Comparison of ENCODE assay signal across 10 cellular contexts in genomic region chr7:90347759-90348158, GRCh38. TPM values are rescaled to one million over a fixed set of nuclear protein-coding genes. Genes with fewer than 3 reads are reported as not detected.
DNase-seq lines count a peak whose midpoint lies in the region; ATAC-seq and TF ChIP-seq lines count a peak whose summit lies in the region.
"Had no signal": no experiment of that assay in that cellular context is flagged by ENCODE, and none has a peak within 500 bp of the region (broad histone marks: within the 10 kb centered on the region; RNA-seq: fewer than 3 reads in every experiment).

No MANE protein-coding gene starts in this region.

- H3K9me2 ChIP-seq in PC-9 (ENCODE audit: insufficient read depth): no peaks in the 10 kb centered on the region

- H2AFZ ChIP-seq in PC-9: no peak overlapping the region

- peak overlapping the region; percentile 88 for H3K4me2 ChIP-seq in PC-9

- peaks cover 3% of the 10 kb centered on the region for H3K9me3 Mint-ChIP-seq in activated CD4-positive, alpha-beta T cell treated with anti-CD3 and anti-CD28 coated beads, Interleukin-2, amount 10 ng/mL, durations not matched to agents 24 days and 14 days
- H3K9me3 Mint-ChIP-seq in stimulated activated effector memory CD8-positive, alpha-beta T cell treated with anti-CD3 and anti-CD28 coated beads, Interleukin-12 subunit alpha, Interleukin-12 subunit beta, amount 100 ng/mL, for 72 hours: peaks cover 3% of the 10 kb centered on the region

- H3K27me3 Mint-ChIP-seq in activated CD4-positive, alpha-beta T cell treated with anti-CD3 and anti-CD28 coated beads, Interleukin-2, amount 10 ng/mL, durations not matched to agents 24 days and 14 days: peaks cover 2% of the 10 kb centered on the region

- H3K27ac Mint-ChIP-seq in activated CD4-positive, alpha-beta T cell treated with anti-CD3 and anti-CD28 coated beads, Interleukin-2, amount 10 ng/mL, durations not matched to agents 24 days and 14 days: peak overlapping the region; percentile 99
- peak overlapping the region; percentile 98 for H3K27ac Mint-ChIP-seq in stimulated activated effector memory CD8-positive, alpha-beta T cell treated with anti-CD3 and anti-CD28 coated beads, Interleukin-12 subunit alpha, Interleukin-12 subunit beta, amount 100 ng/mL, for 72 hours

- peak overlapping the region; percentile 94 for H3K4me3 ChIP-seq in PC-9
- H3K4me3 ChIP-seq in fibroblast of pulmonary artery (replicated peaks; ENCODE audit: low read depth, low read length): peak overlapping the region; percentile 99

- TF ChIP-seq CTCF in PC-9 (conservative IDR thresholded peaks at IDR 0.05) (no peak), fibroblast of pulmonary artery (IDR thresholded peaks at IDR 0.05; ENCODE audit: low read length, missing control alignments) (no peak)

- no peak for DNase-seq in activated CD4-positive, alpha-beta T cell treated with anti-CD3 and anti-CD28 coated beads, Interleukin-2, amount 10 ng/mL, durations not matched to agents 24 days and 14 days
- no peak for DNase-seq in activated CD4-positive, alpha-beta T cell treated with anti-CD3 and anti-CD28 coated beads for 1 hour
- no peak for DNase-seq in PC-9
- DNase-seq in fibroblast of pulmonary artery (ENCODE audit: low read depth): no peak
- no peak for DNase-seq in stimulated activated effector memory CD8-positive, alpha-beta T cell treated with anti-CD3 and anti-CD28 coated beads, Interleukin-12 subunit alpha, Interleukin-12 subunit beta, amount 100 ng/mL, for 72 hours (ENCODE audit: low spot score in 2 of 2)
- no peak for DNase-seq in stimulated activated naive CD4-positive, alpha-beta T cell (lab: John Stamatoyannopoulos, UW)
- DNase-seq in AG20443 (ENCODE audit: low spot score): no peak
- DNase-seq: NCI-H524, right cardiac atrium had no signal

- POLR2A ChIA-PET in PC-9 (lab: Charles Lee; ENCODE audit: unreplicated experiment): no interaction called here

- H3K36me3 ChIP-seq in PC-9 (ENCODE audit: low read depth): peaks cover 5% of the 10 kb centered on the region

- H3K27me3 ChIP-seq in PC-9 (ENCODE audit: insufficient read depth, low read depth): no peaks in the 10 kb centered on the region

- H3F3A ChIP-seq in PC-9 (ENCODE audit: insufficient read depth, low read depth): peaks cover 3% of the 10 kb centered on the region; the same call in 1 of the 2 replicates

- no TSS peak for BruUV-seq in PC-9 (replicated peaks; lab: Mats Ljungman, UMichigan)

- H3K4me1 ChIP-seq in PC-9 (replicated peaks; ENCODE audit: insufficient read depth): 0 out of 2 replicates have a peak, but pooled peaks cover 13% of the 10 kb centered on the region

- peak overlapping the region; percentile 97 for H3K4me3 Mint-ChIP-seq in activated CD4-positive, alpha-beta T cell treated with anti-CD3 and anti-CD28 coated beads, Interleukin-2, amount 10 ng/mL, durations not matched to agents 24 days and 14 days
- peak overlapping the region; percentile 89 for H3K4me3 Mint-ChIP-seq in stimulated activated effector memory CD8-positive, alpha-beta T cell treated with anti-CD3 and anti-CD28 coated beads, Interleukin-12 subunit alpha, Interleukin-12 subunit beta, amount 100 ng/mL, for 72 hours

- CTCF ChIA-PET in PC-9 (lab: Charles Lee): no interaction called here

- H3K79me2 ChIP-seq in PC-9 (ENCODE audit: low read depth): peaks cover 47% of the 10 kb centered on the region

- no peak overlapping the region for H3K27ac ChIP-seq in PC-9

- no peaks in the 10 kb centered on the region; the same call in 1 of the 2 replicates for H4K20me1 ChIP-seq in PC-9 (ENCODE audit: insufficient read depth)

- no peak for ATAC-seq in stimulated activated effector memory CD8-positive, alpha-beta T cell treated with anti-CD3 and anti-CD28 coated beads, Interleukin-12 subunit alpha, Interleukin-12 subunit beta, amount 100 ng/mL, for 72 hours
- ATAC-seq in HG03025 (IDR thresholded peaks at IDR 0.05; ENCODE audit: low FRiP score, unreplicated experiment): no peak
- ATAC-seq: right cardiac atrium had no signal

- H3K9me3 ChIP-seq in PC-9 (ENCODE audit: insufficient read depth, low read depth): no peaks in the 10 kb centered on the region

- intact Hi-C loops in activated CD4-positive, alpha-beta T cell treated with anti-CD3 and anti-CD28 coated beads, Interleukin-2, amount 10 ng/mL, durations not matched to agents 24 days and 14 days (cut with micrococcal nuclease): loop anchor here (2.0 kb wide), 1 partner anchor 77 kb away; no protein-coding TSS in a partner anchor
- intact Hi-C loops in PC-9 (cut with micrococcal nuclease; ENCODE audit: unreplicated experiment): loop anchor here (5.0 kb wide), 1 partner anchor 35 kb away; no protein-coding TSS in a partner anchor

- peaks cover 34% of the 10 kb centered on the region for H3K4me1 Mint-ChIP-seq in activated CD4-positive, alpha-beta T cell treated with anti-CD3 and anti-CD28 coated beads, Interleukin-2, amount 10 ng/mL, durations not matched to agents 24 days and 14 days
- peaks cover 36% of the 10 kb centered on the region for H3K4me1 Mint-ChIP-seq in stimulated activated effector memory CD8-positive, alpha-beta T cell treated with anti-CD3 and anti-CD28 coated beads, Interleukin-12 subunit alpha, Interleukin-12 subunit beta, amount 100 ng/mL, for 72 hours

- H3K36me3 Mint-ChIP-seq in activated CD4-positive, alpha-beta T cell treated with anti-CD3 and anti-CD28 coated beads, Interleukin-2, amount 10 ng/mL, durations not matched to agents 24 days and 14 days (ENCODE audit: low read depth): peaks cover 28% of the 10 kb centered on the region
- peaks cover 19% of the 10 kb centered on the region for H3K36me3 Mint-ChIP-seq in stimulated activated effector memory CD8-positive, alpha-beta T cell treated with anti-CD3 and anti-CD28 coated beads, Interleukin-12 subunit alpha, Interleukin-12 subunit beta, amount 100 ng/mL, for 72 hours

RNA-seq across cellular contexts. Expression of gene GTPBP10, which starts 1.2 kb away (rescaled TPM):
- total RNA-seq in activated CD4-positive, alpha-beta T cell treated with anti-CD3 and anti-CD28 coated beads, Interleukin-2, amount 10 ng/mL, durations not matched to agents 24 days and 14 days: 37.1 and 37.7 TPM in 2 replicates
- 29.3 and 36.7 TPM in 2 replicates for total RNA-seq in PC-9 (2021)

RNA-seq across cellular contexts. Expression of gene FAM237B, which starts 26.7 kb away (rescaled TPM):
- not detected in 2 replicates for total RNA-seq in activated CD4-positive, alpha-beta T cell treated with anti-CD3 and anti-CD28 coated beads, Interleukin-2, amount 10 ng/mL, durations not matched to agents 24 days and 14 days
- not detected in 2 replicates for total RNA-seq in PC-9 (2021)
- total RNA-seq: right cardiac atrium had no signal

RNA-seq across cellular contexts. Expression of gene CLDN12, which starts 55.5 kb away (rescaled TPM):
- total RNA-seq in activated CD4-positive, alpha-beta T cell treated with anti-CD3 and anti-CD28 coated beads, Interleukin-2, amount 10 ng/mL, durations not matched to agents 24 days and 14 days: 3.3 and 4.2 TPM in 2 replicates
- 50.9 and 57.7 TPM in 2 replicates for total RNA-seq in PC-9 (2021)

Comparison
In these comparisons a context has a peak if more than half of its experiments do, and no peak if none do; other contexts are left out.
1. RNA of gene CLDN12, which starts 55.5 kb away (total RNA-seq): 50.9 to 57.7 TPM in PC-9; 3.3 to 4.2 TPM in activated CD4-positive, alpha-beta T cell treated with anti-CD3 and anti-CD28 coated beads, Interleukin-2, amount 10 ng/mL, durations not matched to agents 24 days and 14 days; every median in the first group is over 10 times any median in the second.